Comparison of ENCODE assay signal across 1 cellular context in the genomic region with DNA sequence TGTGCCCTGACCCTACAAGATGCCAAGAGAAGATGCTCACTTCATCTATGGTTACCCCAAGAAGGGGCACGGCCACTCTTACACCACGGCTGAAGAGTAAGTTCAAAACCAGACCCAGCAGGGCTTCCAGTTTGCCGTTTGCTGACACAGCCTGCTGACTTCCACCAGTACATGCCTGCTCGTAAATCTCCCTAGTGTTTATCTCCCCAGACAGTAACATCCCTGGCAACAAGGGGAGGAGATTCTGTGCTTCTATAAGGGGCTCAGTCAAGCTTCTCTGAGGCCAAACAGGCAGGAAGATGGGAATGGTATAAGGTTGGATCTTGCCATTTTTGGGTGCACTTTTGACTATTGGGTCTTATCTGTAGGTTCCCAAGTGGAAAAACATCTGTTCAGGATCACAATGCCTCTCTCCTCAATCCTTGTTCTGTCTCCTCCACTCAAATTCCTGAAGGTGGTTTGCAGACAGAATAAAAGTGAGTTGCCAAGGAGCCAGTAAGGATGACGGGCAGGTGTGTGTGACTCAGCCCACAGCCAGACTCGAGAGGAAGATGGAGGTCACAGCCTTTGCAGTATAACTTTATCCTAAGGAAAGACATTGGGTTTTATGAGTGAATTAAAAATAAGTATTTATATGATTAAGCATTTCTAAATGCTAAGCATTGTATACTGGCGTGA.
TF ChIP-seq lines count a peak whose summit lies in the region.

No MANE protein-coding gene starts in this region.

TF ChIP-seq in K562, 482 proteins besides CTCF, POLR2A, EP300 and RAD21:
- TF ChIP-seq, protein P1, sequence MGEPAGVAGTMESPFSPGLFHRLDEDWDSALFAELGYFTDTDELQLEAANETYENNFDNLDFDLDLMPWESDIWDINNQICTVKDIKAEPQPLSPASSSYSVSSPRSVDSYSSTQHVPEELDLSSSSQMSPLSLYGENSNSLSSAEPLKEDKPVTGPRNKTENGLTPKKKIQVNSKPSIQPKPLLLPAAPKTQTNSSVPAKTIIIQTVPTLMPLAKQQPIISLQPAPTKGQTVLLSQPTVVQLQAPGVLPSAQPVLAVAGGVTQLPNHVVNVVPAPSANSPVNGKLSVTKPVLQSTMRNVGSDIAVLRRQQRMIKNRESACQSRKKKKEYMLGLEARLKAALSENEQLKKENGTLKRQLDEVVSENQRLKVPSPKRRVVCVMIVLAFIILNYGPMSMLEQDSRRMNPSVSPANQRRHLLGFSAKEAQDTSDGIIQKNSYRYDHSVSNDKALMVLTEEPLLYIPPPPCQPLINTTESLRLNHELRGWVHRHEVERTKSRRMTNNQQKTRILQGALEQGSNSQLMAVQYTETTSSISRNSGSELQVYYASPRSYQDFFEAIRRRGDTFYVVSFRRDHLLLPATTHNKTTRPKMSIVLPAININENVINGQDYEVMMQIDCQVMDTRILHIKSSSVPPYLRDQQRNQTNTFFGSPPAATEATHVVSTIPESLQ (CRISPR knock-in tag; IDR thresholded peaks at IDR 0.05): no peak
- TF ChIP-seq, protein P2, sequence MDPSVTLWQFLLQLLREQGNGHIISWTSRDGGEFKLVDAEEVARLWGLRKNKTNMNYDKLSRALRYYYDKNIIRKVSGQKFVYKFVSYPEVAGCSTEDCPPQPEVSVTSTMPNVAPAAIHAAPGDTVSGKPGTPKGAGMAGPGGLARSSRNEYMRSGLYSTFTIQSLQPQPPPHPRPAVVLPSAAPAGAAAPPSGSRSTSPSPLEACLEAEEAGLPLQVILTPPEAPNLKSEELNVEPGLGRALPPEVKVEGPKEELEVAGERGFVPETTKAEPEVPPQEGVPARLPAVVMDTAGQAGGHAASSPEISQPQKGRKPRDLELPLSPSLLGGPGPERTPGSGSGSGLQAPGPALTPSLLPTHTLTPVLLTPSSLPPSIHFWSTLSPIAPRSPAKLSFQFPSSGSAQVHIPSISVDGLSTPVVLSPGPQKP (CRISPR knock-in tag; IDR thresholded peaks at IDR 0.05): no peak
- TF ChIP-seq NFIX (CRISPR knock-in tag; IDR thresholded peaks at IDR 0.05; ENCODE audit: low read depth): no peak
- TF ChIP-seq GABPB2 (CRISPR knock-in tag; conservative IDR thresholded peaks at IDR 0.05): no peak
- no peak for TF ChIP-seq HDAC1 (IDR thresholded peaks at IDR 0.05)
- peak; percentile 31; the same call in 1 of the 2 replicates for TF ChIP-seq MAFK (IDR thresholded peaks at IDR 0.05; ENCODE audit: low read length)
- TF ChIP-seq KHSRP (IDR thresholded peaks at IDR 0.05): no peak
- peak; percentile 20; the same call in 1 of the 2 replicates for TF ChIP-seq C11orf30 (IDR thresholded peaks at IDR 0.05; ENCODE audit: low read depth)
- no peak for TF ChIP-seq SP1 (CRISPR knock-in tag; IDR thresholded peaks at IDR 0.05)
- TF ChIP-seq MEIS2 (IDR thresholded peaks at IDR 0.05; ENCODE audit: partially characterized antibody): peak; percentile 98
- peak; percentile 81 for TF ChIP-seq RFX1 (IDR thresholded peaks at IDR 0.05)
- no peak for TF ChIP-seq ZNF263 (CRISPR knock-in tag; IDR thresholded peaks at IDR 0.05; ENCODE audit: borderline replicate concordance)
- TF ChIP-seq ZFPM2 (CRISPR knock-in tag; IDR thresholded peaks at IDR 0.05): no peak
- TF ChIP-seq FOXJ3 (CRISPR knock-in tag; IDR thresholded peaks at IDR 0.05): peak; percentile 89
- peak; percentile 29; the same call in 1 of the 2 replicates for TF ChIP-seq CBFA2T3 (IDR thresholded peaks at IDR 0.05)
- TF ChIP-seq ZNF316 (IDR thresholded peaks at IDR 0.05): peak; percentile 37; the same call in 1 of the 2 replicates
- peak; percentile 95 for TF ChIP-seq FOXJ2 (tag; IDR thresholded peaks at IDR 0.05)
- TF ChIP-seq MCM7 (IDR thresholded peaks at IDR 0.05): no peak
- no peak for TF ChIP-seq SMARCE1 (IDR thresholded peaks at IDR 0.05)
- no peak for TF ChIP-seq ZC3H11A (IDR thresholded peaks at IDR 0.05; ENCODE audit: low read depth, low read length)
- no peak for TF ChIP-seq TCF3 (CRISPR knock-in tag; IDR thresholded peaks at IDR 0.05)
- TF ChIP-seq MAFG (tag; conservative IDR thresholded peaks at IDR 0.05): 0 out of 2 replicates have a peak, but pooled peaks have one; percentile 34
- no peak for TF ChIP-seq ZNF699 (CRISPR knock-in tag; IDR thresholded peaks at IDR 0.05; ENCODE audit: insufficient replicate concordance)
- TF ChIP-seq FOXK2 (conservative IDR thresholded peaks at IDR 0.05 in 1 of 2, IDR thresholded peaks at IDR 0.05 in 1 of 2; ENCODE audit: low read depth in 2 of 2): peak; percentile 69 to 76; a peak in 3 of 4 replicates
- TF ChIP-seq ZNF384 (IDR thresholded peaks at IDR 0.05; ENCODE audit: low read depth, low read length): no peak
- TF ChIP-seq MECOM (CRISPR knock-in tag; IDR thresholded peaks at IDR 0.05): peak; percentile 95
- TF ChIP-seq, protein P3, sequence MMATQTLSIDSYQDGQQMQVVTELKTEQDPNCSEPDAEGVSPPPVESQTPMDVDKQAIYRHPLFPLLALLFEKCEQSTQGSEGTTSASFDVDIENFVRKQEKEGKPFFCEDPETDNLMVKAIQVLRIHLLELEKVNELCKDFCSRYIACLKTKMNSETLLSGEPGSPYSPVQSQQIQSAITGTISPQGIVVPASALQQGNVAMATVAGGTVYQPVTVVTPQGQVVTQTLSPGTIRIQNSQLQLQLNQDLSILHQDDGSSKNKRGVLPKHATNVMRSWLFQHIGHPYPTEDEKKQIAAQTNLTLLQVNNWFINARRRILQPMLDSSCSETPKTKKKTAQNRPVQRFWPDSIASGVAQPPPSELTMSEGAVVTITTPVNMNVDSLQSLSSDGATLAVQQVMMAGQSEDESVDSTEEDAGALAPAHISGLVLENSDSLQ (IDR thresholded peaks at IDR 0.05): peak; percentile 97
- TF ChIP-seq, protein P4, sequence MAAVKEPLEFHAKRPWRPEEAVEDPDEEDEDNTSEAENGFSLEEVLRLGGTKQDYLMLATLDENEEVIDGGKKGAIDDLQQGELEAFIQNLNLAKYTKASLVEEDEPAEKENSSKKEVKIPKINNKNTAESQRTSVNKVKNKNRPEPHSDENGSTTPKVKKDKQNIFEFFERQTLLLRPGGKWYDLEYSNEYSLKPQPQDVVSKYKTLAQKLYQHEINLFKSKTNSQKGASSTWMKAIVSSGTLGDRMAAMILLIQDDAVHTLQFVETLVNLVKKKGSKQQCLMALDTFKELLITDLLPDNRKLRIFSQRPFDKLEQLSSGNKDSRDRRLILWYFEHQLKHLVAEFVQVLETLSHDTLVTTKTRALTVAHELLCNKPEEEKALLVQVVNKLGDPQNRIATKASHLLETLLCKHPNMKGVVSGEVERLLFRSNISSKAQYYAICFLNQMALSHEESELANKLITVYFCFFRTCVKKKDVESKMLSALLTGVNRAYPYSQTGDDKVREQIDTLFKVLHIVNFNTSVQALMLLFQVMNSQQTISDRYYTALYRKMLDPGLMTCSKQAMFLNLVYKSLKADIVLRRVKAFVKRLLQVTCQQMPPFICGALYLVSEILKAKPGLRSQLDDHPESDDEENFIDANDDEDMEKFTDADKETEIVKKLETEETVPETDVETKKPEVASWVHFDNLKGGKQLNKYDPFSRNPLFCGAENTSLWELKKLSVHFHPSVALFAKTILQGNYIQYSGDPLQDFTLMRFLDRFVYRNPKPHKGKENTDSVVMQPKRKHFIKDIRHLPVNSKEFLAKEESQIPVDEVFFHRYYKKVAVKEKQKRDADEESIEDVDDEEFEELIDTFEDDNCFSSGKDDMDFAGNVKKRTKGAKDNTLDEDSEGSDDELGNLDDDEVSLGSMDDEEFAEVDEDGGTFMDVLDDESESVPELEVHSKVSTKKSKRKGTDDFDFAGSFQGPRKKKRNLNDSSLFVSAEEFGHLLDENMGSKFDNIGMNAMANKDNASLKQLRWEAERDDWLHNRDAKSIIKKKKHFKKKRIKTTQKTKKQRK (IDR thresholded peaks at IDR 0.05; ENCODE audit: borderline replicate concordance, low read depth, low read length): no peak
- TF ChIP-seq, protein P5, sequence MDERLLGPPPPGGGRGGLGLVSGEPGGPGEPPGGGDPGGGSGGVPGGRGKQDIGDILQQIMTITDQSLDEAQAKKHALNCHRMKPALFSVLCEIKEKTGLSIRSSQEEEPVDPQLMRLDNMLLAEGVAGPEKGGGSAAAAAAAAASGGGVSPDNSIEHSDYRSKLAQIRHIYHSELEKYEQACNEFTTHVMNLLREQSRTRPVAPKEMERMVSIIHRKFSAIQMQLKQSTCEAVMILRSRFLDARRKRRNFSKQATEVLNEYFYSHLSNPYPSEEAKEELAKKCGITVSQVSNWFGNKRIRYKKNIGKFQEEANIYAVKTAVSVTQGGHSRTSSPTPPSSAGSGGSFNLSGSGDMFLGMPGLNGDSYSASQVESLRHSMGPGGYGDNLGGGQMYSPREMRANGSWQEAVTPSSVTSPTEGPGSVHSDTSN (CRISPR knock-in tag; IDR thresholded peaks at IDR 0.05; ENCODE audit: low read depth): peak; percentile 63
- TF ChIP-seq, protein P5 (tag; conservative IDR thresholded peaks at IDR 0.05; ENCODE audit: low read depth): peak; percentile 96
- TF ChIP-seq OTX1 (CRISPR knock-in tag; IDR thresholded peaks at IDR 0.05): no peak
